ENCODE assay signal across 10 cellular contexts in genomic region chr5:59143926-59144333, GRCh38.
DNase-seq lines count a peak whose midpoint lies in the region; ATAC-seq, FAIRE-seq and TF ChIP-seq lines count a peak whose summit lies in the region.
"Had no signal": no experiment of that assay in that cellular context is flagged by ENCODE, and none has a peak within 500 bp of the region (broad histone marks: within the 10 kb centered on the region; RNA-seq: fewer than 3 reads in every experiment).

No MANE protein-coding gene starts in this region.

- H3K27me3 ChIP-seq in esophagus muscularis mucosa (no peaks in the 10 kb centered on the region), prostate gland (replicated peaks; ENCODE audit: insufficient read depth) (no peaks in the 10 kb centered on the region)

- H3K27ac ChIP-seq in esophagus muscularis mucosa (replicated peaks in 1 of 4): no peak overlapping the region
- H3K27ac ChIP-seq in prostate gland: no peak overlapping the region

- peak; percentile 99 for ATAC-seq in GM18907 (IDR thresholded peaks at IDR 0.05; ENCODE audit: unreplicated experiment)
- peak; percentile 84 for ATAC-seq in GM21528 (IDR thresholded peaks at IDR 0.05; ENCODE audit: low FRiP score, unreplicated experiment)
- peak; percentile 99 for ATAC-seq in HG03175 (IDR thresholded peaks at IDR 0.05; ENCODE audit: unreplicated experiment)

- TF ChIP-seq POLR2A in esophagus muscularis mucosa (IDR thresholded peaks at IDR 0.05; ENCODE audit: low read depth) (no peak), prostate gland (IDR thresholded peaks at IDR 0.05) (no peak)

- 68% methylated on average over 3 of the region's 3 CpGs for WGBS in esophagus muscularis mucosa
- 51% methylated on average over 3 of the region's 3 CpGs for WGBS in prostate gland

- intact Hi-C loops in esophagus muscularis mucosa (cut with DNase I) (no loop called here), prostate gland (cut with DNase I) (no loop called here)

- H3K36me3 ChIP-seq in esophagus muscularis mucosa: no peaks in the 10 kb centered on the region
- no peaks in the 10 kb centered on the region for H3K36me3 ChIP-seq in prostate gland

- H3K4me3 ChIP-seq in esophagus muscularis mucosa (no peak overlapping the region), prostate gland (no peak overlapping the region)

- TF ChIP-seq EP300 in esophagus muscularis mucosa (IDR thresholded peaks at IDR 0.05): no peak

- DNase-seq in esophagus muscularis mucosa (ENCODE audit: extremely low spot score): no peak
- no peak for DNase-seq in NCI-H774 (lab: John Stamatoyannopoulos, UW)
- no peak for DNase-seq in prostate gland (ENCODE audit: low spot score)
- DNase-seq: aorta; NK-92 treated with Interleukin-12 subunit alpha and Interleukin-12 subunit beta, amount 100 ng/mL, for 24 hours; stimulated activated CD4-positive, alpha-beta T cell treated with anti-CD3 and anti-CD28 coated beads, Interleukin-4, amount 100 ng/mL, for 24 hours had no signal

- H3K4me1 ChIP-seq in esophagus muscularis mucosa: peaks cover 5 to 17% (median 12%) of the 10 kb centered on the region in 4 donors
- no peaks in the 10 kb centered on the region for H3K4me1 ChIP-seq in prostate gland (replicated peaks)

- FAIRE-seq in islet of Langerhans (lab: Jason Lieb, UNC): peak; percentile 47

- H3K9me3 ChIP-seq in esophagus muscularis mucosa (no peaks in the 10 kb centered on the region), prostate gland (no peaks in the 10 kb centered on the region)

- TF ChIP-seq CTCF in esophagus muscularis mucosa (IDR thresholded peaks at IDR 0.05) (no peak), prostate gland (IDR thresholded peaks at IDR 0.05) (no peak)
